24 cellular contexts compared by ENCODE assay signal in the genomic region with DNA sequence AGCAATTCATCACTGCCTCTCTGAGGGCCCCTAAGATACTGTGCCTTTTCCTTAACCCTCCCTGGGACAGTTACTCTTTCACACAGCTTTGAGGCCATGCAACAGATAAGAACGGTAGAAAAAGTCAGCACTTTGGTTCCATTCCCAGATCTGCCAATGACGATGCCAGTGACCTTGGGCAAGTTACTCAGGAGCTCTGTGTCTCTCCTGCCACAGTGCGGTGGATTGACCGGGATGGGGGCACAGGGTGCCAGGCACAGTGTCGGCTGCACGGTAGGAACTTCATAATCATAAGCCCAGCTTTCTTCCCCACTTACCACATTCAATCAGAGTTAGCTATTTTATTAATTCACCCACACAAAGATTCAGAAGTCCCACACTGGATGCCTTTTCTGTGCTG.
"Had no signal": no experiment of that assay in that cellular context is flagged by ENCODE, and none has a peak within 500 bp of the region (broad histone marks: within the 10 kb centered on the region; RNA-seq: fewer than 3 reads in every experiment).

No MANE protein-coding gene starts in this region.

- H3K36me3 ChIP-seq: colonic mucosa, esophagus muscularis mucosa, gastroesophageal sphincter, heart left ventricle, lower lobe of right lung, pancreas, right lobe of liver, transverse colon, vagina had no signal

- H3K4me3 ChIP-seq: colonic mucosa, esophagus muscularis mucosa, gastroesophageal sphincter, heart left ventricle, hepatocyte, lower lobe of right lung, pancreas, right lobe of liver, transverse colon, vagina had no signal

- H3K27me3 Mint-ChIP-seq: progenitor cell of endocrine pancreas had no signal

- H3K27ac ChIP-seq: colonic mucosa, esophagus muscularis mucosa, foreskin keratinocyte, gastroesophageal sphincter, heart left ventricle, hepatocyte, lower lobe of right lung, pancreas, right lobe of liver, transverse colon, vagina had no signal

- ATAC-seq: foreskin keratinocyte; gastroesophageal sphincter; heart left ventricle; left colon; left ventricle myocardium superior; lower lobe of right lung; natural killer cell; pancreas; right lobe of liver; stimulated activated naive B cell treated with anti-CD40 and anti-IgM and Interleukin-4, amounts not matched to agents 10 μg/mL and 1 μg/mL and 100 μg/mL, for 72 hours had no signal

- H3K4me3 Mint-ChIP-seq: dendritic cell treated with granulocyte-macrophage colony-stimulating factor and Interleukin-4, amounts not matched to agents 40 ng/mL and 50 ng/mL, for 4 days; natural killer cell; stimulated activated naive B cell treated with anti-CD40 and anti-IgM and Interleukin-4, amounts not matched to agents 10 μg/mL and 1 μg/mL and 100 μg/mL, for 72 hours; stimulated activated naive CD8-positive, alpha-beta T cell treated with anti-CD3 and anti-CD28 coated beads, Interleukin-15, Interleukin-2, amounts not matched to agents 100 ng/mL and 50 ng/mL, for 24 hours had no signal

- H3K27me3 ChIP-seq: colonic mucosa, foreskin keratinocyte, hepatocyte, pancreas, right lobe of liver, transverse colon, vagina had no signal

- DNase-seq: colonic mucosa; effector CD8-positive, alpha-beta T cell; foreskin keratinocyte; heart left ventricle; kidney glomerular epithelial cell; left colon; left ventricle myocardium superior; lower lobe of right lung; natural killer cell; occipital lobe; pancreas; right lobe of liver; small intestine; stimulated activated CD4-positive, alpha-beta T cell treated with anti-CD3 and anti-CD28 coated beads, Interleukin-15, amount 100 ng/mL, for 24 hours; stimulated activated CD4-positive, alpha-beta T cell treated with anti-CD3 and anti-CD28 coated beads, Interleukin-2, amount 100 ng/mL, for 48 hours; stimulated activated naive B cell treated with anti-CD40 and anti-IgM and Interleukin-4, amounts not matched to agents 10 μg/mL and 1 μg/mL and 100 μg/mL, for 72 hours; transverse colon had no signal

- H3K9me3 Mint-ChIP-seq: natural killer cell; stimulated activated naive B cell treated with anti-CD40 and anti-IgM and Interleukin-4, amounts not matched to agents 10 μg/mL and 1 μg/mL and 100 μg/mL, for 72 hours; stimulated activated naive CD8-positive, alpha-beta T cell treated with anti-CD3 and anti-CD28 coated beads, Interleukin-15, Interleukin-2, amounts not matched to agents 100 ng/mL and 50 ng/mL, for 24 hours had no signal

- H3K27ac Mint-ChIP-seq: dendritic cell treated with granulocyte-macrophage colony-stimulating factor and Interleukin-4, amounts not matched to agents 40 ng/mL and 50 ng/mL, for 4 days; natural killer cell; progenitor cell of endocrine pancreas; stimulated activated naive B cell treated with anti-CD40 and anti-IgM and Interleukin-4, amounts not matched to agents 10 μg/mL and 1 μg/mL and 100 μg/mL, for 72 hours; stimulated activated naive CD8-positive, alpha-beta T cell treated with anti-CD3 and anti-CD28 coated beads, Interleukin-15, Interleukin-2, amounts not matched to agents 100 ng/mL and 50 ng/mL, for 24 hours had no signal

- H3K36me3 Mint-ChIP-seq: natural killer cell; stimulated activated naive B cell treated with anti-CD40 and anti-IgM and Interleukin-4, amounts not matched to agents 10 μg/mL and 1 μg/mL and 100 μg/mL, for 72 hours had no signal

- H3K4me1 Mint-ChIP-seq: natural killer cell; stimulated activated naive B cell treated with anti-CD40 and anti-IgM and Interleukin-4, amounts not matched to agents 10 μg/mL and 1 μg/mL and 100 μg/mL, for 72 hours had no signal

- H3K4me1 ChIP-seq: colonic mucosa, esophagus muscularis mucosa, foreskin keratinocyte, gastroesophageal sphincter, heart left ventricle, lower lobe of right lung, pancreas, right lobe of liver, transverse colon, vagina had no signal

- H3K9me3 ChIP-seq: colonic mucosa, lower lobe of right lung, pancreas, right lobe of liver, transverse colon, vagina had no signal
